1 cellular context compared by ENCODE assay signal in genomic region chr6:100592929-100593328, GRCh38.
TF ChIP-seq lines count a peak whose summit lies in the region.

No MANE protein-coding gene starts in this region.

TF ChIP-seq in HEK293, 187 proteins besides CTCF, POLR2A, EP300 and RAD21 (continued from another document and continues in another):
- TF ChIP-seq ZSCAN4 (tag by site-specific recombination; IDR thresholded peaks at IDR 0.05) (peak; percentile 62), SCRT1 (tag by site-specific recombination; IDR thresholded peaks at IDR 0.05; ENCODE audit: borderline replicate concordance) (peak; percentile 96), ZNF701 (tag by site-specific recombination; IDR thresholded peaks at IDR 0.05) (no peak), ZNF239 (tag by site-specific recombination; IDR thresholded peaks at IDR 0.05) (no peak), ZNF704 (tag by site-specific recombination; IDR thresholded peaks at IDR 0.05) (no peak), ZNF610 (tag by site-specific recombination; IDR thresholded peaks at IDR 0.05; ENCODE audit: borderline replicate concordance) (peak; percentile 74; the same call in 1 of the 2 replicates), ZNF174 (tag by site-specific recombination; IDR thresholded peaks at IDR 0.05) (peak; percentile 63; the same call in 1 of the 2 replicates), GLI2 (tag by site-specific recombination; IDR thresholded peaks at IDR 0.05; ENCODE audit: borderline replicate concordance, low read depth) (peak; percentile 98), MYNN (tag by site-specific recombination; IDR thresholded peaks at IDR 0.05; ENCODE audit: borderline replicate concordance) (no peak), ZNF776 (tag by site-specific recombination; IDR thresholded peaks at IDR 0.05; ENCODE audit: borderline replicate concordance) (no peak), SCRT2 (tag by site-specific recombination; IDR thresholded peaks at IDR 0.05) (peak; percentile 98), MZF1 (tag by site-specific recombination; IDR thresholded peaks at IDR 0.05; ENCODE audit: borderline replicate concordance) (no peak), SP2 (tag by site-specific recombination; IDR thresholded peaks at IDR 0.05) (peak; percentile 22), ZNF10 (tag by site-specific recombination; IDR thresholded peaks at IDR 0.05) (peak; percentile 80), KLF10 (tag by site-specific recombination; IDR thresholded peaks at IDR 0.05) (peak; percentile 72), GFI1B (tag by site-specific recombination; IDR thresholded peaks at IDR 0.05) (peak; percentile 89), ZNF423 (tag by site-specific recombination; IDR thresholded peaks at IDR 0.05) (peak; percentile 81), PRDM2 (tag by site-specific recombination; IDR thresholded peaks at IDR 0.05; ENCODE audit: borderline replicate concordance) (no peak), ZNF747 (tag by site-specific recombination; IDR thresholded peaks at IDR 0.05) (no peak), ZBTB44 (tag by site-specific recombination; IDR thresholded peaks at IDR 0.05) (peak; percentile 89), OVOL3 (tag by site-specific recombination; IDR thresholded peaks at IDR 0.05) (peak; percentile 87), ZNF645 (tag by site-specific recombination; IDR thresholded peaks at IDR 0.05) (peak; percentile 97), ZNF768 (tag by site-specific recombination; IDR thresholded peaks at IDR 0.05) (no peak), ZNF148 (tag by site-specific recombination; IDR thresholded peaks at IDR 0.05; ENCODE audit: borderline replicate concordance) (no peak), HOXD13 (CRISPR knock-in tag; IDR thresholded peaks at IDR 0.05; ENCODE audit: borderline replicate concordance) (no peak), ZSCAN30 (tag by site-specific recombination; IDR thresholded peaks at IDR 0.05) (peak; percentile 99), PRDM10 (tag by site-specific recombination; IDR thresholded peaks at IDR 0.05) (peak; percentile 35; the same call in 1 of the 2 replicates), ZNF302 (tag by site-specific recombination; IDR thresholded peaks at IDR 0.05; ENCODE audit: low read depth) (no peak), ZNF658 (tag by site-specific recombination; IDR thresholded peaks at IDR 0.05) (no peak), ZNF184 (tag by site-specific recombination; IDR thresholded peaks at IDR 0.05) (no peak), YY1 (tag by site-specific recombination; IDR thresholded peaks at IDR 0.05) (peak; percentile 56), ZNF341 (tag by site-specific recombination; IDR thresholded peaks at IDR 0.05; ENCODE audit: low read depth) (no peak), ZNF549 (tag by site-specific recombination; IDR thresholded peaks at IDR 0.05) (0 out of 2 replicates have a peak, but pooled peaks have one; percentile 21), ZNF138 (tag by site-specific recombination; IDR thresholded peaks at IDR 0.05; ENCODE audit: borderline replicate concordance) (no peak), ZNF169 (tag by site-specific recombination; IDR thresholded peaks at IDR 0.05) (no peak), ZNF843 (tag by site-specific recombination; IDR thresholded peaks at IDR 0.05) (peak; percentile 99), ZNF560 (tag by site-specific recombination; IDR thresholded peaks at IDR 0.05; ENCODE audit: borderline replicate concordance) (no peak), ZNF488 (tag by site-specific recombination; IDR thresholded peaks at IDR 0.05) (peak; percentile 99)
